ENCODE assay signal across 2 cellular contexts in genomic region chr12:25256826-25257225, GRCh38.
TF ChIP-seq lines count a peak whose summit lies in the region.

No MANE protein-coding gene starts in this region.

TF ChIP-seq in GM23338, 12 proteins besides CTCF, POLR2A, EP300 and RAD21 (continued from another document):
- no peak for TF ChIP-seq REST (IDR thresholded peaks at IDR 0.05; ENCODE audit: unreplicated experiment)

TF ChIP-seq in WTC11, 78 proteins besides CTCF, POLR2A, EP300 and RAD21 (continued from another document):
- TF ChIP-seq STAT6 (CRISPR knock-in tag; conservative IDR thresholded peaks at IDR 0.05; ENCODE audit: low read depth) (no peak), PREB (CRISPR knock-in tag; IDR thresholded peaks at IDR 0.05; ENCODE audit: borderline replicate concordance) (no peak), FOXJ3 (CRISPR knock-in tag; IDR thresholded peaks at IDR 0.05; ENCODE audit: borderline replicate concordance) (no peak), TCF7 (CRISPR knock-in tag; IDR thresholded peaks at IDR 0.05; ENCODE audit: low read depth) (no peak), ZSCAN18 (CRISPR knock-in tag; IDR thresholded peaks at IDR 0.05) (no peak), NR2C2 (CRISPR knock-in tag; IDR thresholded peaks at IDR 0.05) (no peak), RORB (CRISPR knock-in tag; IDR thresholded peaks at IDR 0.05) (no peak)
